Comparison of ENCODE assay signal across 9 cellular contexts in genomic region chr3:134754768-134755559, GRCh38. TPM values are rescaled to one million over a fixed set of nuclear protein-coding genes. Genes with fewer than 3 reads are reported as not detected.
DNase-seq lines count a peak whose midpoint lies in the region; ATAC-seq and TF ChIP-seq lines count a peak whose summit lies in the region.
"Had no signal": no experiment of that assay in that cellular context is flagged by ENCODE, and none has a peak within 500 bp of the region (broad histone marks: within the 10 kb centered on the region; RNA-seq: fewer than 3 reads in every experiment).

No MANE protein-coding gene starts in this region.

- TF ChIP-seq EP300 in esophagus muscularis mucosa (IDR thresholded peaks at IDR 0.05): no peak

- H3K4me3 ChIP-seq in esophagus muscularis mucosa: no peak overlapping the region

- TF ChIP-seq CTCF in Calu3 (IDR thresholded peaks at IDR 0.05; ENCODE audit: unreplicated experiment) (peak; percentile 85), esophagus muscularis mucosa (IDR thresholded peaks at IDR 0.05) (peak; percentile 48 to 69 (median 52)), progenitor cell of endocrine pancreas (IDR thresholded peaks at IDR 0.05; ENCODE audit: unreplicated experiment) (peak; percentile 70)

- 58% methylated on average over 3 of the region's 4 CpGs for WGBS in esophagus muscularis mucosa

- peak; percentile 71 for ATAC-seq in GM18909 (IDR thresholded peaks at IDR 0.05; ENCODE audit: poor library complexity, unreplicated experiment)
- peak; percentile 92 for ATAC-seq in HG03342 (IDR thresholded peaks at IDR 0.05; ENCODE audit: unreplicated experiment)

- H3K9me3 Mint-ChIP-seq in Calu3 (ENCODE audit: low read depth, unreplicated experiment) (no peaks in the 10 kb centered on the region), progenitor cell of endocrine pancreas (ENCODE audit: low read depth) (no peaks in the 10 kb centered on the region)

- no peaks in the 10 kb centered on the region for H3K36me3 ChIP-seq in esophagus muscularis mucosa

- H3K27ac Mint-ChIP-seq in Calu3 (ENCODE audit: unreplicated experiment) (no peak overlapping the region), progenitor cell of endocrine pancreas (no peak overlapping the region)

- CTCF ChIA-PET in Calu3 (lab: Charles Lee): interaction anchor here (0.6 to 1.8 kb wide), 8 partner anchors 12 to 1434 kb away, joined by 3 to 19 read pairs (median 4); partner anchors contain the start of gene EPHB1

- H3K4me1 Mint-ChIP-seq in Calu3 (ENCODE audit: low read depth, unreplicated experiment) (no peaks in the 10 kb centered on the region), progenitor cell of endocrine pancreas (ENCODE audit: low read depth) (no peaks in the 10 kb centered on the region)
- H3K4me1 Mint-ChIP-seq: naive B cell had no signal

- no TSS peak for BruUV-seq in Calu3 (replicated peaks; lab: Mats Ljungman, UMichigan)

- no peak overlapping the region for H3K27ac ChIP-seq in esophagus muscularis mucosa (replicated peaks in 1 of 4)

- no peaks in the 10 kb centered on the region for H3K9me3 ChIP-seq in esophagus muscularis mucosa

- no peak for TF ChIP-seq POLR2A in esophagus muscularis mucosa (IDR thresholded peaks at IDR 0.05; ENCODE audit: low read depth)

- H3K4me3 Mint-ChIP-seq in Calu3 (ENCODE audit: low read depth, unreplicated experiment) (no peak overlapping the region), progenitor cell of endocrine pancreas (ENCODE audit: low read depth) (no peak overlapping the region)
- H3K4me3 Mint-ChIP-seq: naive B cell had no signal

- peak; percentile 79 for DNase-seq in Calu3
- DNase-seq in SK-MEL-5 (ENCODE audit: low read depth, low spot score): peak; percentile 69
- peak; percentile 91 for DNase-seq in esophagus muscularis mucosa (ENCODE audit: extremely low spot score)
- peak; percentile 47 for DNase-seq in progenitor cell of endocrine pancreas (ENCODE audit: low spot score, unreplicated experiment)
- DNase-seq in NCI-H2029 treated with DMSO at 0.1 percent for 48 hours (lab: John Stamatoyannopoulos, UW): no peak
- no peak for DNase-seq in medulla oblongata (ENCODE audit: extremely low spot score)
- DNase-seq: naive B cell had no signal

- H3K36me3 Mint-ChIP-seq in Calu3 (ENCODE audit: insufficient read depth, unreplicated experiment) (no peaks in the 10 kb centered on the region), progenitor cell of endocrine pancreas (ENCODE audit: insufficient read depth) (no peaks in the 10 kb centered on the region)
- H3K36me3 Mint-ChIP-seq: naive B cell had no signal

- peaks cover 71% of the 10 kb centered on the region for H3K27me3 Mint-ChIP-seq in Calu3 (ENCODE audit: unreplicated experiment)
- peaks cover 8% of the 10 kb centered on the region for H3K27me3 Mint-ChIP-seq in progenitor cell of endocrine pancreas

- H3K4me1 ChIP-seq in esophagus muscularis mucosa: no peaks in the 10 kb centered on the region

- no peaks in the 10 kb centered on the region for H3K27me3 ChIP-seq in esophagus muscularis mucosa

- in situ Hi-C loops in SK-MEL-5 (cut with HindIII; ENCODE audit: low pct_unique_long_range_greater_than_20kb, low sequenced_read_pairs): no loop called here

- intact Hi-C loops in Calu3 (cut with micrococcal nuclease; ENCODE audit: unreplicated experiment) (loop anchor here (1.0 to 10.0 kb wide), 2 partner anchors 100 to 154 kb away; partner anchors contain the start of gene KY), esophagus muscularis mucosa (cut with DNase I) (loop anchor here (2.0 to 10.0 kb wide), 2 partner anchors 100 to 154 kb away; partner anchors contain the start of gene KY)

RNA-seq across cellular contexts. Expression of gene EPHB1, which starts 40.1 kb away (rescaled TPM):
- total RNA-seq in Calu3 (2022) (0.73 and 0.81 TPM in 2 replicates), esophagus muscularis mucosa (1 to 10 TPM in 3 of 4 donors, under 1 TPM in 1; under 0.01 to 6.1 (median 2.8) TPM), progenitor cell of endocrine pancreas (1.8 and 2.2 TPM in 2 replicates)
- total RNA-seq in SK-MEL-5 (2014; rRNA removed; shearing (Covaris generic)): 1.1 TPM in 1 of 2 replicates, not detected in the other
- polyA plus RNA-seq in SK-MEL-5 (2015; cell fraction: cytosol; rRNA removed): 0.13 and 0.44 TPM in 2 replicates
- not detected in 2 replicates for polyA plus RNA-seq in SK-MEL-5 (2015; cell fraction: nucleus; rRNA removed)

Comparison
In these comparisons a context has a peak if more than half of its experiments do, and no peak if none do; other contexts are left out.
1. DNase-seq: peak in Calu3 (single experiment), SK-MEL-5 (single experiment), esophagus muscularis mucosa (single experiment) and progenitor cell of endocrine pancreas (single experiment); none in NCI-H2029 treated with DMSO at 0.1 percent for 48 hours (single experiment) and medulla oblongata (single experiment).
2. Peak in every context shown above with its lines, with median percentiles within 50 percentile points of each other: CTCF ChIP-seq.